In the genomic region with DNA sequence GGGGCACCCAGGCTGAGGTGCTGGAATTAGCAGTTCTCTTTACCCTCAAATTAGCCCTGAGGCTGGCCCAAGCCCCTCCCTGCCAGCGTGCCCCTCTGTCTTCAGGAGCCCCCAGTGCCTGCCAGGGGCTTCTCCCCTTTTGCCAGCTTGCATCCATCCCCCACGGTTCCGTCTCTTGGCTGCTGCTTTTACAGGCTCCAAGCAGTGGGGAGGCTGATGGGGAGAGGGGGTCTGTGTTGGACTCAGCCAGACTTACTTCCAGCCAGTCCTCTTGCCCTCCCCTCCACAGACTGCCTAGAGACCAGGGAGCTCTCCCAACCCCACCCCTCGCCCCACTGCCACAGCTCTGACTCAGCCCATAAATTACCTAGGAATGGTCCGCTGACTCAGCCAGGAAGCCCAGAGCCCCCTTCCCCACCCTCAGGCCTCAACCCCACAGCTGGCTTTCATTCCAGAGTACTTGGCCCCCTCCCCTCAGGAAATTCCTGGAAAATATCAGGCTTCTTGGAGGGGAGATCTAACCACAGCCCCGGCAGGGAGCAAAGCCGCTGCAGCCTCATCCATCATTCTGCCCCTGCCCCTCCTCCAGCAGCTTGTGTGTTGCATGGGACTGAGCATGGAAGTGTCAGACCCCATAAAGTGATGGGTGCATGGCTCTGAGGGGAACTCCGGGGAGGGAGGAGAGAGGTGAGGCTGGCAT, we compare ENCODE assay signal across 8 cellular contexts.
DNase-seq lines count a peak whose midpoint lies in the region; ATAC-seq and TF ChIP-seq lines count a peak whose summit lies in the region.

No MANE protein-coding gene starts in this region.

- no peaks in the 10 kb centered on the region for H3F3A ChIP-seq in GM23338 (replicated peaks; ENCODE audit: low read depth)

- H3K4me2 ChIP-seq in GM23338, result peak overlapping the region; percentile 61; the same call in 1 of the 2 replicates

- H3K4me3 ChIP-seq in GM23338 (no peak overlapping the region), fibroblast of the aortic adventitia (ENCODE audit: low read depth, low read length) (no peak overlapping the region), skeletal muscle cell (ENCODE audit: low read depth, low read length) (no peak overlapping the region)

- no peak overlapping the region for H3K4me3 Mint-ChIP-seq in GM23338

- no peaks in the 10 kb centered on the region; the same call in 2 of the 3 replicates for H3K9me3 Mint-ChIP-seq in GM23338

- peak; percentile 70 for ATAC-seq in GM23338
- ATAC-seq in stimulated activated naive CD8-positive, alpha-beta T cell treated with anti-CD3 and anti-CD28 coated beads, Interleukin-15, Interleukin-2, amounts not matched to agents 100 U/mL and 50 U/mL, for 24 hours, result no peak

- H2AFZ ChIP-seq in GM23338, result peak overlapping the region; percentile 90

- no peaks in the 10 kb centered on the region for H4K20me1 ChIP-seq in GM23338 (replicated peaks; ENCODE audit: insufficient read depth)

- H3K27ac ChIP-seq in GM23338 (ENCODE audit: low read depth), result no peak overlapping the region

- H3K79me2 ChIP-seq in GM23338 (replicated peaks; ENCODE audit: insufficient read depth), result no peaks in the 10 kb centered on the region

- no peaks in the 10 kb centered on the region for H3K9me2 ChIP-seq in GM23338 (ENCODE audit: insufficient read depth)

- DNase-seq in GM23338 (ENCODE audit: low spot score) (peak; percentile 57), RPMI7951 (ENCODE audit: low read depth) (peak; percentile 100), fibroblast of the aortic adventitia (ENCODE audit: low read depth) (peak; percentile 99), skeletal muscle cell (ENCODE audit: low read depth) (peak; percentile 96), CD1c-positive myeloid dendritic cell (ENCODE audit: extremely low spot score) (no peak), mucosa of gallbladder (ENCODE audit: low spot score) (no peak), NCI-H345 (lab: John Stamatoyannopoulos, UW) (no peak)
- DNase-seq in stimulated activated naive CD8-positive, alpha-beta T cell treated with anti-CD3 and anti-CD28 coated beads, Interleukin-15, Interleukin-2, amounts not matched to agents 100 U/mL and 50 U/mL, for 24 hours, result no peak

- peaks cover 23% of the 10 kb centered on the region for H3K4me1 Mint-ChIP-seq in GM23338

- H3K27me3 ChIP-seq in GM23338 (ENCODE audit: insufficient read depth), result no peaks in the 10 kb centered on the region

- H3K27ac Mint-ChIP-seq in GM23338, result peak overlapping the region; percentile 34

- H3K36me3 Mint-ChIP-seq in GM23338 (ENCODE audit: low read depth), result no peaks in the 10 kb centered on the region; the same call in 2 of the 3 replicates

- TF ChIP-seq CTCF in GM23338 (conservative IDR thresholded peaks at IDR 0.05; ENCODE audit: low read depth in 2 of 2), result no peak
- TF ChIP-seq CTCF in fibroblast of the aortic adventitia (IDR thresholded peaks at IDR 0.05; ENCODE audit: insufficient read depth, low read length), result no peak

- H3K36me3 ChIP-seq in GM23338 (ENCODE audit: insufficient read depth), result no peaks in the 10 kb centered on the region

- H3K27me3 Mint-ChIP-seq in GM23338 (ENCODE audit: insufficient read depth, low read depth, poor library complexity), result peaks cover 14% of the 10 kb centered on the region

- H3K4me1 ChIP-seq in GM23338 (ENCODE audit: insufficient read depth), result 0 out of 2 replicates have a peak, but pooled peaks cover 9% of the 10 kb centered on the region

TF ChIP-seq in GM23338, 12 proteins besides CTCF, POLR2A, EP300 and RAD21 (continues in another document):
- TF ChIP-seq, protein P1, sequence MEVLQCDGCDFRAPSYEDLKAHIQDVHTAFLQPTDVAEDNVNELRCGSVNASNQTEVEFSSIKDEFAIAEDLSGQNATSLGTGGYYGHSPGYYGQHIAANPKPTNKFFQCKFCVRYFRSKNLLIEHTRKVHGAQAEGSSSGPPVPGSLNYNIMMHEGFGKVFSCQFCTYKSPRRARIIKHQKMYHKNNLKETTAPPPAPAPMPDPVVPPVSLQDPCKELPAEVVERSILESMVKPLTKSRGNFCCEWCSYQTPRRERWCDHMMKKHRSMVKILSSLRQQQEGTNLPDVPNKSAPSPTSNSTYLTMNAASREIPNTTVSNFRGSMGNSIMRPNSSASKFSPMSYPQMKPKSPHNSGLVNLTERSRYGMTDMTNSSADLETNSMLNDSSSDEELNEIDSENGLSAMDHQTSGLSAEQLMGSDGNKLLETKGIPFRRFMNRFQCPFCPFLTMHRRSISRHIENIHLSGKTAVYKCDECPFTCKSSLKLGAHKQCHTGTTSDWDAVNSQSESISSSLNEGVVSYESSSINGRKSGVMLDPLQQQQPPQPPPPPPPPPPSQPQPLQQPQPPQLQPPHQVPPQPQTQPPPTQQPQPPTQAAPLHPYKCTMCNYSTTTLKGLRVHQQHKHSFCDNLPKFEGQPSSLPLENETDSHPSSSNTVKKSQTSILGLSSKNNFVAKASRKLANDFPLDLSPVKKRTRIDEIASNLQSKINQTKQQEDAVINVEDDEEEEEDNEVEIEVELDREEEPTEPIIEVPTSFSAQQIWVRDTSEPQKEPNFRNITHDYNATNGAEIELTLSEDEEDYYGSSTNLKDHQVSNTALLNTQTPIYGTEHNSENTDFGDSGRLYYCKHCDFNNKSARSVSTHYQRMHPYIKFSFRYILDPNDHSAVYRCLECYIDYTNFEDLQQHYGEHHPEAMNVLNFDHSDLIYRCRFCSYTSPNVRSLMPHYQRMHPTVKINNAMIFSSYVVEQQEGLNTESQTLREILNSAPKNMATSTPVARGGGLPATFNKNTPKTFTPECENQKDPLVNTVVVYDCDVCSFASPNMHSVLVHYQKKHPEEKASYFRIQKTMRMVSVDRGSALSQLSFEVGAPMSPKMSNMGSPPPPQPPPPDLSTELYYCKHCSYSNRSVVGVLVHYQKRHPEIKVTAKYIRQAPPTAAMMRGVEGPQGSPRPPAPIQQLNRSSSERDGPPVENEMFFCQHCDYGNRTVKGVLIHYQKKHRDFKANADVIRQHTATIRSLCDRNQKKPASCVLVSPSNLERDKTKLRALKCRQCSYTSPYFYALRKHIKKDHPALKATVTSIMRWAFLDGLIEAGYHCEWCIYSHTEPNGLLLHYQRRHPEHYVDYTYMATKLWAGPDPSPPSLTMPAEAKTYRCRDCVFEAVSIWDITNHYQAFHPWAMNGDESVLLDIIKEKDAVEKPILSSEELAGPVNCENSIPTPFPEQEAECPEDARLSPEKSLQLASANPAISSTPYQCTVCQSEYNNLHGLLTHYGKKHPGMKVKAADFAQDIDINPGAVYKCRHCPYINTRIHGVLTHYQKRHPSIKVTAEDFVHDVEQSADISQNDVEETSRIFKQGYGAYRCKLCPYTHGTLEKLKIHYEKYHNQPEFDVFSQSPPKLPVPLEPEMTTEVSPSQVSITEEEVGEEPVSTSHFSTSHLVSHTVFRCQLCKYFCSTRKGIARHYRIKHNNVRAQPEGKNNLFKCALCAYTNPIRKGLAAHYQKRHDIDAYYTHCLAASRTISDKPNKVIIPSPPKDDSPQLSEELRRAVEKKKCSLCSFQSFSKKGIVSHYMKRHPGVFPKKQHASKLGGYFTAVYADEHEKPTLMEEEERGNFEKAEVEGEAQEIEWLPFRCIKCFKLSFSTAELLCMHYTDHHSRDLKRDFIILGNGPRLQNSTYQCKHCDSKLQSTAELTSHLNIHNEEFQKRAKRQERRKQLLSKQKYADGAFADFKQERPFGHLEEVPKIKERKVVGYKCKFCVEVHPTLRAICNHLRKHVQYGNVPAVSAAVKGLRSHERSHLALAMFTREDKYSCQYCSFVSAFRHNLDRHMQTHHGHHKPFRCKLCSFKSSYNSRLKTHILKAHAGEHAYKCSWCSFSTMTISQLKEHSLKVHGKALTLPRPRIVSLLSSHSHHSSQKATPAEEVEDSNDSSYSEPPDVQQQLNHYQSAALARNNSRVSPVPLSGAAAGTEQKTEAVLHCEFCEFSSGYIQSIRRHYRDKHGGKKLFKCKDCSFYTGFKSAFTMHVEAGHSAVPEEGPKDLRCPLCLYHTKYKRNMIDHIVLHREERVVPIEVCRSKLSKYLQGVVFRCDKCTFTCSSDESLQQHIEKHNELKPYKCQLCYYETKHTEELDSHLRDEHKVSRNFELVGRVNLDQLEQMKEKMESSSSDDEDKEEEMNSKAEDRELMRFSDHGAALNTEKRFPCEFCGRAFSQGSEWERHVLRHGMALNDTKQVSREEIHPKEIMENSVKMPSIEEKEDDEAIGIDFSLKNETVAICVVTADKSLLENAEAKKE (CRISPR knock-in tag; IDR thresholded peaks at IDR 0.05), result no peak
- no peak for TF ChIP-seq STAT1 (IDR thresholded peaks at IDR 0.05; ENCODE audit: unreplicated experiment)
- no peak for TF ChIP-seq EZH2phosphoT487 (IDR thresholded peaks at IDR 0.05; ENCODE audit: unreplicated experiment)
- TF ChIP-seq CREB1 (CRISPR knock-in tag; IDR thresholded peaks at IDR 0.05; ENCODE audit: low read depth), result no peak
- TF ChIP-seq, protein P2, sequence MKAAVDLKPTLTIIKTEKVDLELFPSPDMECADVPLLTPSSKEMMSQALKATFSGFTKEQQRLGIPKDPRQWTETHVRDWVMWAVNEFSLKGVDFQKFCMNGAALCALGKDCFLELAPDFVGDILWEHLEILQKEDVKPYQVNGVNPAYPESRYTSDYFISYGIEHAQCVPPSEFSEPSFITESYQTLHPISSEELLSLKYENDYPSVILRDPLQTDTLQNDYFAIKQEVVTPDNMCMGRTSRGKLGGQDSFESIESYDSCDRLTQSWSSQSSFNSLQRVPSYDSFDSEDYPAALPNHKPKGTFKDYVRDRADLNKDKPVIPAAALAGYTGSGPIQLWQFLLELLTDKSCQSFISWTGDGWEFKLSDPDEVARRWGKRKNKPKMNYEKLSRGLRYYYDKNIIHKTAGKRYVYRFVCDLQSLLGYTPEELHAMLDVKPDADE (IDR thresholded peaks at IDR 0.05), result no peak
- TF ChIP-seq EZH2 (IDR thresholded peaks at IDR 0.05; ENCODE audit: low read depth, unreplicated experiment), result no peak
- TF ChIP-seq NANOG (IDR thresholded peaks at IDR 0.05; ENCODE audit: borderline replicate concordance), result no peak
- no peak for TF ChIP-seq ZNF331 (CRISPR knock-in tag; IDR thresholded peaks at IDR 0.05; ENCODE audit: low read depth)
- TF ChIP-seq ZNF114 (CRISPR knock-in tag; IDR thresholded peaks at IDR 0.05), result no peak
- TF ChIP-seq JUNB (IDR thresholded peaks at IDR 0.05; ENCODE audit: unreplicated experiment), result no peak
- no peak for TF ChIP-seq POLR2AphosphoS5 (IDR thresholded peaks at IDR 0.05; ENCODE audit: low read depth)

Comparison
In these comparisons a context has a peak if more than half of its experiments do, and no peak if none do; other contexts are left out.
1. DNase-seq: peak in GM23338 (single experiment), RPMI7951 (single experiment), fibroblast of the aortic adventitia (single experiment) and skeletal muscle cell (single experiment); none in stimulated activated naive CD8-positive, alpha-beta T cell treated with anti-CD3 and anti-CD28 coated beads, Interleukin-15, Interleukin-2, amounts not matched to agents 100 U/mL and 50 U/mL, for 24 hours (single experiment), CD1c-positive myeloid dendritic cell (single experiment), mucosa of gallbladder (single experiment) and NCI-H345 (single experiment).